In the genomic region with DNA sequence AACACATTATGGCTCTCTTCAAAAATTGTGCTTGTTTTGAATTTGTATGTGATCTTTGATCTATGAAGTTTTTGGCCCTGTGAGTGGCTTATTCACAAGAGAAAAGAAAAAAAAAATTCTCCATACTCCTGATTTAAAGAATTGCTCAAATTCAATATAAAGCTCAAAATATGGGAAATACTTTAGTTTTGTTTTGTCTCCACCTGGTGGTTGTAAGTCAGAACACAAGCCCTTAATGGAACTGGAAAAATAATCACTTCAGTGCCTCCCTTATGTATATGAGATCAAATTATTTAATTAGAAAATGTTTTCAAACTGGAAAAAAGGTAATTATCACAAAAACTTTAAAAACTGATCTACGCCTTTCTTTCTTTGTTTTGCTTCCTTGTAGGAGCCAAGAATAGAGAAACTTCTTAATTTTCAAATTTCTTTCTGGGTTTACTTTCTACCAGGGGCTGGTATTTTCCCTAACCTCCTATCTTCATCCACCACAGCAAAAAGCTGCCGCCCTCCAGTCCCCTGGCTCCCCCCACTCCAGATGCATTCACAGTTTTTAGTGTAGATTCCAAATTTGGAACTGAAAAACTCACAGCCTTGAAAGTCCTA, we compare ENCODE assay signal across 9 cellular contexts.
DNase-seq lines count a peak whose midpoint lies in the region; TF ChIP-seq lines count a peak whose summit lies in the region.
"Had no signal": no experiment of that assay in that cellular context is flagged by ENCODE, and none has a peak within 500 bp of the region (broad histone marks: within the 10 kb centered on the region; RNA-seq: fewer than 3 reads in every experiment).

No MANE protein-coding gene starts in this region.

- H3K4me3 ChIP-seq in Loucy (ENCODE audit: low read length, poor library complexity, severe bottlenecking) = no peak overlapping the region
- H3K4me3 ChIP-seq: BLaER1 had no signal

- no peaks in the 10 kb centered on the region for H3F3A ChIP-seq in Loucy (ENCODE audit: low read depth)

- H3K4me2 ChIP-seq in Loucy (ENCODE audit: low read depth, low read length, poor library complexity, severe bottlenecking) = no peak overlapping the region
- H3K4me2 ChIP-seq: BLaER1 had no signal

- H3K9me3 ChIP-seq in Loucy (ENCODE audit: insufficient read depth, low read depth, low read length) = peaks cover under 1% of the 10 kb centered on the region; the same call in 1 of the 2 replicates

- no peak overlapping the region for H2AFZ ChIP-seq in Loucy (ENCODE audit: low read length)

- H3K4me3 Mint-ChIP-seq in nephron = no peak overlapping the region

- no peaks in the 10 kb centered on the region for H3K27me3 ChIP-seq in Loucy (ENCODE audit: insufficient read depth, low read length, poor library complexity, severe bottlenecking)
- H3K27me3 ChIP-seq: BLaER1 had no signal

- peak; percentile 27 for DNase-seq in DMS79 treated with DMSO at 0.1 percent for 48 hours (lab: John Stamatoyannopoulos, UW)
- no peak for DNase-seq in DMS79 (lab: John Stamatoyannopoulos, UW)
- peak; percentile 67 for DNase-seq in RPMI8226
- DNase-seq in epidermal melanocyte (ENCODE audit: insufficient read length, low spot score) = peak; percentile 23
- DNase-seq in stimulated activated CD4-positive, alpha-beta T cell treated with anti-CD3 and anti-CD28 coated beads, Interleukin-4, amount 100 ng/mL, for 4 hours = no peak
- no peak for DNase-seq in activated effector memory CD4-positive, alpha-beta T cell treated with Interleukin-2 at 50 U/mL for 16 hours

- no peaks in the 10 kb centered on the region for H3K79me2 ChIP-seq in Loucy (ENCODE audit: insufficient read depth, low read length)

- H3K4me1 Mint-ChIP-seq in nephron = peaks cover 5% of the 10 kb centered on the region

- no peaks in the 10 kb centered on the region for H3K27me3 Mint-ChIP-seq in nephron (ENCODE audit: low read depth)

- H3K4me1 ChIP-seq in Loucy (ENCODE audit: insufficient read depth, low read length, poor library complexity, severe bottlenecking) = no peaks in the 10 kb centered on the region
- H3K4me1 ChIP-seq: BLaER1 had no signal

- H3K27ac Mint-ChIP-seq in nephron = no peak overlapping the region

- no peaks in the 10 kb centered on the region for H3K36me3 Mint-ChIP-seq in nephron (ENCODE audit: low read depth)

- TF ChIP-seq CTCF in Loucy (conservative IDR thresholded peaks at IDR 0.05; ENCODE audit: low read length) (peak; percentile 82), nephron (IDR thresholded peaks at IDR 0.05; ENCODE audit: unreplicated experiment in 3 of 3) (peak; percentile 68 to 92 (median 73))

- H3K9ac ChIP-seq in Loucy (ENCODE audit: low read depth, low read length, poor library complexity, severe bottlenecking) = no peak overlapping the region
- H3K9ac ChIP-seq: BLaER1 had no signal

- no peaks in the 10 kb centered on the region for H3K9me2 ChIP-seq in Loucy (replicated peaks; ENCODE audit: low read depth, low read length)

- no peaks in the 10 kb centered on the region for H3K36me3 ChIP-seq in Loucy (ENCODE audit: insufficient read depth, low read length)
- H3K36me3 ChIP-seq: BLaER1 had no signal

- peaks cover 4% of the 10 kb centered on the region for H3K9me3 Mint-ChIP-seq in nephron

- no peaks in the 10 kb centered on the region for H4K20me1 ChIP-seq in Loucy (ENCODE audit: insufficient read depth, low read length, poor library complexity, severe bottlenecking)
- H4K20me1 ChIP-seq: BLaER1 had no signal

Comparison
In these comparisons a context has a peak if more than half of its experiments do, and no peak if none do; other contexts are left out.
1. DNase-seq: peak in DMS79 treated with DMSO at 0.1 percent for 48 hours (single experiment), RPMI8226 (single experiment) and epidermal melanocyte (single experiment); none in DMS79 (single experiment), stimulated activated CD4-positive, alpha-beta T cell treated with anti-CD3 and anti-CD28 coated beads, Interleukin-4, amount 100 ng/mL, for 4 hours (0 of 2) and activated effector memory CD4-positive, alpha-beta T cell treated with Interleukin-2 at 50 U/mL for 16 hours (single experiment).